In the genomic region with DNA sequence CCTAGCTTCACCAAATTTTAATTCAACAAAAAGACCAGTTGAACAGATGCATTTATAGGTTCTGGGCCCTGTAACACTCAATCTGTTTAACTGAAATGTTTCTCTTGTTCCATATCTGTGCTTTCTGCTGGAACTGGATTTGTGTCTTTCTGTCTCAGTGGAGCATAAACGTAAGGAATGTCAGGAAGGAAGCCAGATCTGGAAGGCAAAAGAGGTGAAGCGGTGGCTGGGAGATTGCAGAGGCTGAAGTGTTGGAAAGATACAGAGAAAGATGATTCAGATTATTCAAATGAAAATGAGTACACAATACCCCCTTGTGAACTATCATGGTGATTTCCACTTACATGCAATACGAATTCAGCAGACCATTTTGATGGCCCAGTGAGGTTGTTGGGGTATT, we compare ENCODE assay signal across 21 cellular contexts.
DNase-seq lines count a peak whose midpoint lies in the region; ATAC-seq and TF ChIP-seq lines count a peak whose summit lies in the region.
"Had no signal": no experiment of that assay in that cellular context is flagged by ENCODE, and none has a peak within 500 bp of the region (broad histone marks: within the 10 kb centered on the region; RNA-seq: fewer than 3 reads in every experiment).

No MANE protein-coding gene starts in this region.

- no peak overlapping the region for H3K4me2 ChIP-seq in mesendoderm (ENCODE audit: low read length)

- CTCF ChIA-PET in WTC11 (lab: Charles Lee), result no interaction called here
- CTCF ChIA-PET in activated naive CD4-positive, alpha-beta T cell treated with anti-CD3 and anti-CD28 coated beads, Interleukin-2, amount 10 ng/mL, durations not matched to agents 7 days and 5 days (lab: Charles Lee), result no interaction called here

- no peaks in the 10 kb centered on the region for H3K27me3 Mint-ChIP-seq in brain
- H3K27me3 Mint-ChIP-seq in WTC11 (ENCODE audit: low read depth), result peaks cover 3% of the 10 kb centered on the region; the same call in 1 of the 2 replicates
- H3K27me3 Mint-ChIP-seq in activated naive CD4-positive, alpha-beta T cell treated with anti-CD3 and anti-CD28 coated beads, Interleukin-2, amount 10 ng/mL, durations not matched to agents 7 days and 5 days, result no peaks in the 10 kb centered on the region
- H3K27me3 Mint-ChIP-seq: activated CD8-positive, alpha-beta memory T cell treated with anti-CD3 and anti-CD28 coated beads, Interleukin-2, amount 10 ng/mL, durations not matched to agents 7 days and 5 days; CD4-positive, CD25-positive, alpha-beta regulatory T cell had no signal

- H3K9ac ChIP-seq in mesendoderm (ENCODE audit: low read length), result no peak overlapping the region

- TF ChIP-seq CTCF in cardiac muscle cell (IDR thresholded peaks at IDR 0.05; ENCODE audit: low read depth, low read length) (no peak), brain (conservative IDR thresholded peaks at IDR 0.05) (no peak), WTC11 (IDR thresholded peaks at IDR 0.05) (no peak)

- H3K27ac Mint-ChIP-seq in brain, result peak overlapping the region in 4 of 5 experiments; percentile 6 to 77 (median 40)
- H3K27ac Mint-ChIP-seq in WTC11, result no peak overlapping the region
- no peak overlapping the region for H3K27ac Mint-ChIP-seq in activated naive CD4-positive, alpha-beta T cell treated with anti-CD3 and anti-CD28 coated beads, Interleukin-2, amount 10 ng/mL, durations not matched to agents 7 days and 5 days
- H3K27ac Mint-ChIP-seq: activated CD8-positive, alpha-beta memory T cell treated with anti-CD3 and anti-CD28 coated beads, Interleukin-2, amount 10 ng/mL, durations not matched to agents 7 days and 5 days; CD4-positive, CD25-positive, alpha-beta regulatory T cell had no signal

- WGBS in right cardiac atrium, result 32% methylated on average over 3 of the region's 3 CpGs
- WGBS in mesendoderm (ENCODE audit: extremely low coverage, insufficient coverage, low lambda C conversion rate), result no CpG with 5 or more reads among the region's 3 CpGs

- H3K36me3 Mint-ChIP-seq in brain (no peaks in the 10 kb centered on the region), WTC11 (no peaks in the 10 kb centered on the region)
- no peaks in the 10 kb centered on the region for H3K36me3 Mint-ChIP-seq in activated naive CD4-positive, alpha-beta T cell treated with anti-CD3 and anti-CD28 coated beads, Interleukin-2, amount 10 ng/mL, durations not matched to agents 7 days and 5 days
- H3K36me3 Mint-ChIP-seq: activated CD8-positive, alpha-beta memory T cell treated with anti-CD3 and anti-CD28 coated beads, Interleukin-2, amount 10 ng/mL, durations not matched to agents 7 days and 5 days; CD4-positive, CD25-positive, alpha-beta regulatory T cell had no signal

- POLR2A ChIA-PET in WTC11 (lab: Charles Lee), result interaction anchor here (0.5 kb wide), 1 partner anchor 293 kb away, joined by 4 read pairs; no protein-coding TSS in a partner anchor

- H3K27me3 ChIP-seq in cardiac muscle cell, result no peaks in the 10 kb centered on the region
- no peaks in the 10 kb centered on the region for H3K27me3 ChIP-seq in right cardiac atrium (ENCODE audit: control insufficient read depth, insufficient read depth)
- H3K27me3 ChIP-seq in mesendoderm (ENCODE audit: insufficient read depth, low read length, poor library complexity), result no peaks in the 10 kb centered on the region
- H3K27me3 ChIP-seq: esophagus squamous epithelium, upper lobe of left lung had no signal

- intact Hi-C loops in right cardiac atrium (cut with DNase I), result no loop called here

- H3K56ac ChIP-seq in mesendoderm (ENCODE audit: low read length), result no peak overlapping the region

- H2BK5ac ChIP-seq in mesendoderm (ENCODE audit: low read length), result no peak overlapping the region

- no peaks in the 10 kb centered on the region for H3K79me2 ChIP-seq in mesendoderm (ENCODE audit: control insufficient read depth, insufficient read depth, low read length)

- no peaks in the 10 kb centered on the region for H3K36me3 ChIP-seq in cardiac muscle cell
- no peaks in the 10 kb centered on the region for H3K36me3 ChIP-seq in mesendoderm (ENCODE audit: control insufficient read depth, insufficient read depth, low read length)
- H3K36me3 ChIP-seq: esophagus squamous epithelium, upper lobe of left lung had no signal

- no peak overlapping the region for H2AK5ac ChIP-seq in mesendoderm (ENCODE audit: low read length)

- H3K4me1 ChIP-seq in cardiac muscle cell (ENCODE audit: low read depth) (peaks cover 6% of the 10 kb centered on the region), right cardiac atrium (ENCODE audit: control insufficient read depth, insufficient read depth, low read length) (peaks cover 1% of the 10 kb centered on the region), mesendoderm (ENCODE audit: control insufficient read depth, low read depth, low read length) (no peaks in the 10 kb centered on the region)
- H3K4me1 ChIP-seq: esophagus squamous epithelium, upper lobe of left lung had no signal

- H3K18ac ChIP-seq in mesendoderm (ENCODE audit: low read length), result peak overlapping the region; percentile 80

- H3K9me3 ChIP-seq in cardiac muscle cell (ENCODE audit: low read depth), result no peaks in the 10 kb centered on the region
- H3K9me3 ChIP-seq in right cardiac atrium (ENCODE audit: control insufficient read depth, low read length), result no peaks in the 10 kb centered on the region
- H3K9me3 ChIP-seq: esophagus squamous epithelium, upper lobe of left lung had no signal

- H3K4me1 Mint-ChIP-seq in brain (peaks cover 36% of the 10 kb centered on the region), WTC11 (no peaks in the 10 kb centered on the region)
- H3K4me1 Mint-ChIP-seq in activated naive CD4-positive, alpha-beta T cell treated with anti-CD3 and anti-CD28 coated beads, Interleukin-2, amount 10 ng/mL, durations not matched to agents 7 days and 5 days, result no peaks in the 10 kb centered on the region
- H3K4me1 Mint-ChIP-seq: activated CD8-positive, alpha-beta memory T cell treated with anti-CD3 and anti-CD28 coated beads, Interleukin-2, amount 10 ng/mL, durations not matched to agents 7 days and 5 days; CD4-positive, CD25-positive, alpha-beta regulatory T cell had no signal

- H3K27ac ChIP-seq in cardiac muscle cell (peak overlapping the region; percentile 40), right cardiac atrium (ENCODE audit: low read length) (no peak overlapping the region), mesendoderm (ENCODE audit: low read depth, low read length) (no peak overlapping the region)
- H3K27ac ChIP-seq: esophagus squamous epithelium, upper lobe of left lung had no signal

- no peak overlapping the region for H4K8ac ChIP-seq in mesendoderm (ENCODE audit: low read depth, low read length)

- no peak overlapping the region for H2BK120ac ChIP-seq in mesendoderm (ENCODE audit: low read depth, low read length)

- H3K79me1 ChIP-seq in mesendoderm (ENCODE audit: low read length), result no peaks in the 10 kb centered on the region

- ATAC-seq in right cardiac atrium (no peak), WTC11 (no peak)
- ATAC-seq: activated CD4-positive, CD25-positive, alpha-beta regulatory T cell treated with anti-CD3 and anti-CD28 coated beads, Interleukin-2, amount 50 U/mL, for 24 hours; activated CD8-positive, alpha-beta memory T cell treated with anti-CD3 and anti-CD28 coated beads, Interleukin-2, amount 10 ng/mL, durations not matched to agents 7 days and 5 days had no signal

- no peak overlapping the region for H4K5ac ChIP-seq in mesendoderm (ENCODE audit: low read length)

- peaks cover 0 to under 1% (median 0%) of the 10 kb centered on the region in 5 experiments for H3K9me3 Mint-ChIP-seq in brain
- peaks cover 4% of the 10 kb centered on the region for H3K9me3 Mint-ChIP-seq in WTC11
- peaks cover 6% of the 10 kb centered on the region for H3K9me3 Mint-ChIP-seq in activated naive CD4-positive, alpha-beta T cell treated with anti-CD3 and anti-CD28 coated beads, Interleukin-2, amount 10 ng/mL, durations not matched to agents 7 days and 5 days

- H3K4ac ChIP-seq in mesendoderm (ENCODE audit: low read depth, low read length), result no peak overlapping the region

- DNase-seq in cardiac muscle cell (ENCODE audit: low read depth in 1 of 2, low spot score in 1 of 2) (no peak), right cardiac atrium (no peak), mesendoderm (peak; percentile 28), WTC11 (ENCODE audit: low spot score) (no peak), NOMO-1 (lab: John Stamatoyannopoulos, UW; ENCODE audit: unreplicated experiment in 2 of 2) (no peak)
- DNase-seq in activated naive CD4-positive, alpha-beta T cell treated with anti-CD3 and anti-CD28 coated beads, Interleukin-2, amount 10 ng/mL, durations not matched to agents 7 days and 5 days, result no peak
- no peak for DNase-seq in stimulated activated CD4-positive, alpha-beta T cell treated with anti-CD3 and anti-CD28 coated beads, Interleukin-1b, Interleukin-23, amount 100 ng/mL, for 48 hours
- DNase-seq: activated CD8-positive, alpha-beta memory T cell treated with anti-CD3 and anti-CD28 coated beads, Interleukin-2, amount 10 ng/mL, durations not matched to agents 7 days and 5 days; activated effector memory CD4-positive, alpha-beta T cell treated with anti-CD3 and anti-CD28 coated beads, Interleukin-2, amount 50 U/mL, for 16 hours; aorta; CD4-positive, CD25-positive, alpha-beta regulatory T cell; DMS79 treated with DMSO at 0.1 percent for 48 hours; esophagus squamous epithelium; KBM-7; NCI-H1105 treated with DMSO at 0.1 percent for 48 hours; SHP77; stimulated activated CD4-positive, alpha-beta T cell treated with anti-CD3 and anti-CD28 coated beads, Interleukin-12 subunit alpha, Interleukin-12 subunit beta, amount 100 ng/mL, for 4 hours; stimulated activated naive CD4-positive, alpha-beta T cell treated with Interleukin-2 at 50 U/mL for 16 hours; upper lobe of left lung had no signal

- H3K4me3 ChIP-seq in cardiac muscle cell (no peak overlapping the region), right cardiac atrium (ENCODE audit: low read length) (no peak overlapping the region), mesendoderm (ENCODE audit: low read length) (no peak overlapping the region)
- H3K4me3 ChIP-seq: esophagus squamous epithelium, upper lobe of left lung had no signal

- H3K4me3 Mint-ChIP-seq in brain (no peak overlapping the region), WTC11 (no peak overlapping the region)
- no peak overlapping the region for H3K4me3 Mint-ChIP-seq in activated naive CD4-positive, alpha-beta T cell treated with anti-CD3 and anti-CD28 coated beads, Interleukin-2, amount 10 ng/mL, durations not matched to agents 7 days and 5 days
- H3K4me3 Mint-ChIP-seq: activated CD8-positive, alpha-beta memory T cell treated with anti-CD3 and anti-CD28 coated beads, Interleukin-2, amount 10 ng/mL, durations not matched to agents 7 days and 5 days; CD4-positive, CD25-positive, alpha-beta regulatory T cell had no signal

- no peak overlapping the region for H3K23ac ChIP-seq in mesendoderm (ENCODE audit: low read length)

- peak overlapping the region; percentile 94 for H2BK15ac ChIP-seq in mesendoderm (replicated peaks; ENCODE audit: low read depth)

Comparison
In these comparisons a context has a peak if more than half of its experiments do, and no peak if none do; other contexts are left out.
1. H3K27ac Mint-ChIP-seq: peak in brain (4 of 5); none in WTC11 (single experiment) and activated naive CD4-positive, alpha-beta T cell treated with anti-CD3 and anti-CD28 coated beads, Interleukin-2, amount 10 ng/mL, durations not matched to agents 7 days and 5 days (single experiment).